In the genomic region with DNA sequence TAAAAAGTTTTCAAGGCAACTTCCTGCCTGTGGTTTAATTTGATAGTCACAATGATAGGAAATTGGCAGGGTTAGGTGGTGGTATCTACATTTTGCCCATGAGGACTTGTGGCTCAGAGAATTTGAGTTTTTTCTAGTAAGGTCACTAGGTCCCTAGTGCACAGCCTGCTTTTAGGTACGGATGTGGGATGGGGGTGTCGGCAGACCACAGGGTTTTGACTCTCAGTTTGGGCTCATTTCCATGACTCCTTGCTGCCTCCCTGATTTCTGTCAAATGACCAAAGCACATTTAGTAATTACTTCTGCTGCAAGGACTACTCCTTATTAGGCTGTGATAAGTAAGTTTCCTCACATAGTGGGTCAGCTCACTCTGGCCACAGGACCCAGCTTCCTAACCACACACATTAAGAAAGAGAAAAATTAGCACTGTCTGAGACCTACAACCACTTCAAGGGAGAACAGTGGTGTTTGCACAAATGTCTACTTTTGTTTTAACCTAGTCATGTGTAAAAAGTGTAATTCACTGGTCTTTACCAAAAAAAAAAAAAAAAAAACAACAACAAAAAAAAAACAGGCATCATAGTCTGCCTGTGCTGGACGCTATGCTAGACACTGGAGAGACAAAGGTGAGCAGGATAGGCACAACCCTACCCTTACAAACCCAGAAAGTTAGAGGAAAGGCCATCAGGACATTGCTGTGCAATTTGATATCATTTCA, we compare ENCODE assay signal across 8 cellular contexts. TPM values are rescaled to one million over a fixed set of nuclear protein-coding genes. Genes with fewer than 3 reads are reported as not detected.
A peak's percentile ranks its signal among the peaks of the same experiment; 100 is the strongest.
DNase-seq lines count a peak whose midpoint lies in the region; ATAC-seq and TF ChIP-seq lines count a peak whose summit lies in the region.

No MANE protein-coding gene starts in this region.

- H3K27me3 ChIP-seq in BLaER1 (no peaks in the 10 kb centered on the region), foreskin keratinocyte (no peaks in the 10 kb centered on the region), PC-3 (ENCODE audit: low read length) (no peaks in the 10 kb centered on the region)

- POLR2A ChIA-PET in PC-3 (lab: Charles Lee; ENCODE audit: unreplicated experiment), result no interaction called here

- CTCF ChIA-PET in PC-3 (lab: Charles Lee), result no interaction called here

- H3K4me2 ChIP-seq in BLaER1 (peak overlapping the region; percentile 89), PC-3 (ENCODE audit: low read length) (no peak overlapping the region)

- peak overlapping the region; percentile 93 for H3K27ac ChIP-seq in BLaER1
- H3K27ac ChIP-seq in foreskin keratinocyte, result no peak overlapping the region
- H3K27ac ChIP-seq in PC-3 (ENCODE audit: low read length), result no peak overlapping the region

- no peak overlapping the region for H2AFZ ChIP-seq in PC-3 (ENCODE audit: low read length)

- ATAC-seq in GM19468 (IDR thresholded peaks at IDR 0.05; ENCODE audit: extremely low read depth, unreplicated experiment) (peak; percentile 13), foreskin keratinocyte (no peak), PC-3 (no peak)
- ATAC-seq in effector memory CD8-positive, alpha-beta T cell (replicated peaks), result peak; percentile 54

- no peaks in the 10 kb centered on the region for H3K9me3 Mint-ChIP-seq in effector memory CD8-positive, alpha-beta T cell

- H3K4me1 ChIP-seq in BLaER1, result peaks cover 66% of the 10 kb centered on the region
- H3K4me1 ChIP-seq in foreskin keratinocyte, result no peaks in the 10 kb centered on the region
- peaks cover 9% of the 10 kb centered on the region for H3K4me1 ChIP-seq in PC-3 (ENCODE audit: insufficient read depth, low read length)

- no peaks in the 10 kb centered on the region for H3K79me2 ChIP-seq in PC-3 (ENCODE audit: low read length)

- peaks cover 25% of the 10 kb centered on the region for H3K36me3 Mint-ChIP-seq in effector memory CD8-positive, alpha-beta T cell (ENCODE audit: insufficient read depth)

- intact Hi-C loops in PC-3 (cut with micrococcal nuclease), result no loop called here

- peaks cover 58 to 73% of the 10 kb centered on the region in 2 donors for H3K4me1 Mint-ChIP-seq in effector memory CD8-positive, alpha-beta T cell (ENCODE audit: low read depth in 2 of 2)

- H3K27ac Mint-ChIP-seq in effector memory CD8-positive, alpha-beta T cell, result peak overlapping the region; percentile 98 to 99

- no peaks in the 10 kb centered on the region for H3F3A ChIP-seq in PC-3 (ENCODE audit: low read length, unreplicated experiment)

- H3K4me3 Mint-ChIP-seq in effector memory CD8-positive, alpha-beta T cell, result peak overlapping the region; percentile 98 to 99

- no peaks in the 10 kb centered on the region for H3K9me2 ChIP-seq in PC-3 (replicated peaks; ENCODE audit: low read length)

- TF ChIP-seq CTCF in foreskin keratinocyte (conservative IDR thresholded peaks at IDR 0.05) (no peak), PC-3 (conservative IDR thresholded peaks at IDR 0.05; ENCODE audit: low read depth, low read length) (no peak)

- H3K9ac ChIP-seq in BLaER1 (peak overlapping the region; percentile 87), PC-3 (ENCODE audit: low read length) (no peak overlapping the region)

- peaks cover 26% of the 10 kb centered on the region for H3K36me3 ChIP-seq in BLaER1
- H3K36me3 ChIP-seq in PC-3 (ENCODE audit: low read depth, low read length), result no peaks in the 10 kb centered on the region

- H4K20me1 ChIP-seq in BLaER1 (no peaks in the 10 kb centered on the region), PC-3 (ENCODE audit: low read length) (no peaks in the 10 kb centered on the region)

- H3K4me3 ChIP-seq in BLaER1 (peak overlapping the region; percentile 77), PC-3 (ENCODE audit: low read length) (no peak overlapping the region)

- H3K9me3 ChIP-seq in BLaER1 (no peaks in the 10 kb centered on the region), PC-3 (ENCODE audit: low read length) (no peaks in the 10 kb centered on the region)

- peak; percentile 36 for DNase-seq in RKO (ENCODE audit: low spot score)
- DNase-seq in effector memory CD8-positive, alpha-beta T cell, result peak; percentile 6 to 32 (median 24)
- no peak for DNase-seq in foreskin keratinocyte
- no peak for DNase-seq in amygdala (lab: John Stamatoyannopoulos, UW)
- DNase-seq in NCI-H146 (lab: John Stamatoyannopoulos, UW), result no peak
- DNase-seq in PC-3, result no peak

- no peaks in the 10 kb centered on the region for H3K27me3 Mint-ChIP-seq in effector memory CD8-positive, alpha-beta T cell

- BruUV-seq in PC-3 (replicated peaks; lab: Mats Ljungman, UMichigan), result no TSS peak

RNA-seq across cellular contexts. Expression of gene MRPL39, which starts 43.7 kb away (rescaled TPM):
- total RNA-seq in foreskin keratinocyte, result 53.7 and 59.0 TPM in 2 replicates
- polyA plus RNA-seq in foreskin keratinocyte, result 51.1 and 62.0 TPM in 2 replicates
- total RNA-seq in PC-3 (2014; rRNA removed), result 62.0 and 107 TPM in 2 replicates

Comparison
In these comparisons a context has a peak if more than half of its experiments do, and no peak if none do; other contexts are left out.
1. ATAC-seq: peak in GM19468 (single experiment) and effector memory CD8-positive, alpha-beta T cell (single experiment); none in foreskin keratinocyte (single experiment) and PC-3 (single experiment).
2. DNase-seq: peak in RKO (single experiment) and effector memory CD8-positive, alpha-beta T cell (3 of 3); none in foreskin keratinocyte (0 of 2), amygdala (0 of 56), NCI-H146 (single experiment) and PC-3 (single experiment).